Comparison of ENCODE assay signal across 8 cellular contexts in the genomic region with DNA sequence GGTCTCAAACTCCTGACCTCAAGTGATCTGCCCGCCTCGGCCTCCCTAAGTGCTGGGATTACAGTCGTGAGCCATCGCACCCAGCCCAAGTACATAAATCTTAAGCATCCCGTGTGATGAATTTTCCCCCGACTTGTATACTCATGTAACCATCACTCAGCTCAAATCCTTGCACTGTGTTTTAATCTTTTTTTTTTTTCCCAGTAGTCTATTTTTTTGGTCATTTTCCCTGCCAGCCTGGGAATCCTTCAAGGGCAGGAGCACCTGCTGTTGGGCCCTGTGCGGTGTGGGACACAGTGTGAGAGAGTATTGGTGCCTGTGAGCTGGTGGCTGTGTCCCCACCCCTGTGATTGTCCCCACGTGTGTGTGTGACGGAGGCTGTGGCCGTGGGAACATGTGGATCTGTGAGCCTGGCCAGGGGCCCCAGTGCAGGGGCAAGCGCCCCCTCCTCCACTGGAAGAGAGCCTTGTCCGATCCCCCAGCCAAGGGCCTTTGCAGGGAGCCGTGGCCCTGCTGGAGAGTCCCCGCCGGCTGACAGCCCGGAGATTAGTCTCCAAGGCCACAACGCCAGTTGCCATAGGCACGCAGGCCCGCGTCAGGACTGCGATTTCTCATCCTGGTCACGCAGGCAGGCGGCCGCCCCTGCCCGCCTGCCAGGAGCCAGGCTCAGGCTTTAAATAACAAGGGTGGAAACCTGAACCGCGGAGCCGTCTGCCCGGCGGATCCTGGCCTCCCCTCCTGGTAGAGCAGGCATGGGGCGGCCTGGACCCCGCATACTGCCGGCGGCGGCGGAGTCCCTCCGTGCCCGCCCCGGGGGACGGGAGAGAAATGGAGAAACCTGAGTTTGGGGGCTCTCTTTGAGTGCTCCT. TPM values are rescaled to one million over a fixed set of nuclear protein-coding genes. Genes with fewer than 3 reads are reported as not detected.
DNase-seq lines count a peak whose midpoint lies in the region; ATAC-seq, FAIRE-seq and TF ChIP-seq lines count a peak whose summit lies in the region.

No MANE protein-coding gene starts in this region.

- DNase-seq in H54 (ENCODE audit: insufficient read length, low spot score) = peak; percentile 66
- peak; percentile 91 for DNase-seq in SW480 (ENCODE audit: low spot score)
- DNase-seq in foreskin keratinocyte = peak in 1 of 2 donors; percentile 50
- DNase-seq in activated naive CD4-positive, alpha-beta T cell treated with anti-CD3 and anti-CD28 coated beads, Interleukin-2, amount 10 ng/mL, durations not matched to agents 7 days and 5 days = no peak

- no peak for TF ChIP-seq CTCF in foreskin keratinocyte (conservative IDR thresholded peaks at IDR 0.05)
- no peak for TF ChIP-seq CTCF in nephron (IDR thresholded peaks at IDR 0.05; ENCODE audit: unreplicated experiment in 3 of 3)

- no peaks in the 10 kb centered on the region for H3K36me3 Mint-ChIP-seq in nephron (ENCODE audit: low read depth)
- H3K36me3 Mint-ChIP-seq in activated naive CD4-positive, alpha-beta T cell treated with anti-CD3 and anti-CD28 coated beads, Interleukin-2, amount 10 ng/mL, durations not matched to agents 7 days and 5 days = no peaks in the 10 kb centered on the region

- H3K4me1 ChIP-seq in foreskin keratinocyte = peaks cover 35% of the 10 kb centered on the region

- H3K9me3 Mint-ChIP-seq in nephron = no peaks in the 10 kb centered on the region
- no peaks in the 10 kb centered on the region for H3K9me3 Mint-ChIP-seq in activated naive CD4-positive, alpha-beta T cell treated with anti-CD3 and anti-CD28 coated beads, Interleukin-2, amount 10 ng/mL, durations not matched to agents 7 days and 5 days

- peaks cover 74% of the 10 kb centered on the region for H3K4me1 Mint-ChIP-seq in nephron
- peaks cover 3% of the 10 kb centered on the region for H3K4me1 Mint-ChIP-seq in activated naive CD4-positive, alpha-beta T cell treated with anti-CD3 and anti-CD28 coated beads, Interleukin-2, amount 10 ng/mL, durations not matched to agents 7 days and 5 days

- peak; percentile 42 for ATAC-seq in foreskin keratinocyte
- ATAC-seq in HG03139 (IDR thresholded peaks at IDR 0.05; ENCODE audit: unreplicated experiment) = no peak
- no peak for ATAC-seq in GM18858 (IDR thresholded peaks at IDR 0.05; ENCODE audit: unreplicated experiment)
- no peak for ATAC-seq in GM19035 (IDR thresholded peaks at IDR 0.05; ENCODE audit: unreplicated experiment)

- H3K27ac ChIP-seq in foreskin keratinocyte = peak overlapping the region; percentile 44

- peak; percentile 4; the same call in 1 of the 2 replicates for TF ChIP-seq POLR2A in H54 (IDR thresholded peaks at IDR 0.05; ENCODE audit: low read depth, low read length)

- CTCF ChIA-PET in activated naive CD4-positive, alpha-beta T cell treated with anti-CD3 and anti-CD28 coated beads, Interleukin-2, amount 10 ng/mL, durations not matched to agents 7 days and 5 days (lab: Charles Lee) = no interaction called here

- H3K4me3 Mint-ChIP-seq in nephron = peak overlapping the region; percentile 57 to 67 (median 64)
- no peak overlapping the region for H3K4me3 Mint-ChIP-seq in activated naive CD4-positive, alpha-beta T cell treated with anti-CD3 and anti-CD28 coated beads, Interleukin-2, amount 10 ng/mL, durations not matched to agents 7 days and 5 days

- no peak for FAIRE-seq in H54 (lab: Jason Lieb, UNC)

- no peaks in the 10 kb centered on the region for H3K27me3 ChIP-seq in foreskin keratinocyte

- H3K27me3 Mint-ChIP-seq in nephron (ENCODE audit: low read depth) = no peaks in the 10 kb centered on the region
- H3K27me3 Mint-ChIP-seq in activated naive CD4-positive, alpha-beta T cell treated with anti-CD3 and anti-CD28 coated beads, Interleukin-2, amount 10 ng/mL, durations not matched to agents 7 days and 5 days = peaks cover 30% of the 10 kb centered on the region

- peak overlapping the region; percentile 87 to 94 (median 91) for H3K27ac Mint-ChIP-seq in nephron
- no peak overlapping the region for H3K27ac Mint-ChIP-seq in activated naive CD4-positive, alpha-beta T cell treated with anti-CD3 and anti-CD28 coated beads, Interleukin-2, amount 10 ng/mL, durations not matched to agents 7 days and 5 days

RNA-seq across cellular contexts. Expression of a gene that starts 26.5 kb away (rescaled TPM):
- 23.8 and 27.1 TPM in 2 replicates for total RNA-seq in foreskin keratinocyte
- 35.4 and 36.7 TPM in 2 replicates for polyA plus RNA-seq in foreskin keratinocyte
